17 cellular contexts compared by ENCODE assay signal in genomic region chr14:80901260-80901659, GRCh38. TPM values are rescaled to one million over a fixed set of nuclear protein-coding genes. Genes with fewer than 3 reads are reported as not detected.
DNase-seq lines count a peak whose midpoint lies in the region; ATAC-seq, FAIRE-seq and TF ChIP-seq lines count a peak whose summit lies in the region.
"Had no signal": no experiment of that assay in that cellular context is flagged by ENCODE, and none has a peak within 500 bp of the region (broad histone marks: within the 10 kb centered on the region; RNA-seq: fewer than 3 reads in every experiment).

No MANE protein-coding gene starts in this region.

- H3K27me3 Mint-ChIP-seq in central memory CD8-positive, alpha-beta T cell, result no peaks in the 10 kb centered on the region
- H3K27me3 Mint-ChIP-seq: CD4-positive, CD25-positive, alpha-beta regulatory T cell; IgD-negative memory B cell had no signal

- in situ Hi-C loops in HepG2 (cut with HindIII; ENCODE audit: extremely low pct_ligation_motif_present, low pct_unique_long_range_greater_than_20kb), result no loop called here
- in situ Hi-C loops in mammary epithelial cell (cut with MboI; ENCODE audit: low sequenced_read_pairs in 2 of 2), result no loop called here

- dilution Hi-C loops in mammary epithelial cell (cut with HindIII; ENCODE audit: low sequenced_read_pairs), result no loop called here

- no peak overlapping the region for H3K27ac ChIP-seq in HepG2 (ENCODE audit: extremely low read length, insufficient read depth, low read length)
- H3K27ac ChIP-seq in right lobe of liver, result no peak overlapping the region
- no peak overlapping the region for H3K27ac ChIP-seq in tibial artery
- no peak overlapping the region for H3K27ac ChIP-seq in mammary epithelial cell (ENCODE audit: insufficient read depth, low read depth, low read length)
- H3K27ac ChIP-seq: 22Rv1, BLaER1, GM23248 had no signal

- H3K4me1 ChIP-seq in HepG2 (ENCODE audit: insufficient read depth, low read length) (peaks cover 6% of the 10 kb centered on the region; the same call in 1 of the 2 replicates), right lobe of liver (no peaks in the 10 kb centered on the region), tibial artery (no peaks in the 10 kb centered on the region), mammary epithelial cell (ENCODE audit: insufficient read depth, low read length) (no peaks in the 10 kb centered on the region)
- H3K4me1 ChIP-seq: BLaER1 had no signal

- H3K27me3 ChIP-seq in HepG2 (ENCODE audit: control insufficient read depth in 1 of 2, insufficient read depth in 2 of 2, low read length in 2 of 2) (no peaks in the 10 kb centered on the region; a peak in 1 of 5 replicates), right lobe of liver (no peaks in the 10 kb centered on the region), tibial artery (no peaks in the 10 kb centered on the region), mammary epithelial cell (ENCODE audit: insufficient read depth, low read length) (no peaks in the 10 kb centered on the region)
- H3K27me3 ChIP-seq: BLaER1 had no signal

- no peak for DNase-seq in HepG2 (ENCODE audit: low spot score)
- no peak for DNase-seq in right lobe of liver
- peak; percentile 2 for DNase-seq in M059J (ENCODE audit: low read depth)
- DNase-seq in central memory CD8-positive, alpha-beta T cell (ENCODE audit: low spot score in 2 of 2), result no peak
- DNase-seq in tibial artery, result no peak
- no peak for DNase-seq in mammary epithelial cell
- no peak for DNase-seq in DMS53 treated with DMSO at 0.1 percent for 48 hours (lab: John Stamatoyannopoulos, UW; ENCODE audit: unreplicated experiment)
- no peak for DNase-seq in midbrain (lab: John Stamatoyannopoulos, UW)
- DNase-seq: AML-193; CD4-positive, CD25-positive, alpha-beta regulatory T cell; DMS53; GF-D8; GM23248; H7 had no signal

- peaks cover 7% of the 10 kb centered on the region for H3K4me1 Mint-ChIP-seq in central memory CD8-positive, alpha-beta T cell
- H3K4me1 Mint-ChIP-seq: IgD-negative memory B cell had no signal

- intact Hi-C loops in HepG2 (cut with micrococcal nuclease; ENCODE audit: unreplicated experiment), result no loop called here
- intact Hi-C loops in right lobe of liver (cut with DNase I), result no loop called here
- intact Hi-C loops in tibial artery (cut with DNase I; ENCODE audit: low total_unique reads), result no loop called here
- intact Hi-C loops in mammary epithelial cell (cut with micrococcal nuclease), result no loop called here

- H3K27ac Mint-ChIP-seq in central memory CD8-positive, alpha-beta T cell (ENCODE audit: low read depth), result peak overlapping the region; percentile 2
- H3K27ac Mint-ChIP-seq: IgD-negative memory B cell had no signal

- FAIRE-seq in HepG2 (lab: Jason Lieb, UNC), result no peak

- peaks cover 6% of the 10 kb centered on the region for H3K36me3 Mint-ChIP-seq in central memory CD8-positive, alpha-beta T cell (ENCODE audit: insufficient read depth)

- H3K9me3 ChIP-seq in HepG2 (ENCODE audit: low read length) (no peaks in the 10 kb centered on the region), right lobe of liver (no peaks in the 10 kb centered on the region), tibial artery (no peaks in the 10 kb centered on the region), mammary epithelial cell (replicated peaks; ENCODE audit: insufficient read depth, low read length) (no peaks in the 10 kb centered on the region)
- H3K9me3 ChIP-seq: BLaER1 had no signal

- H3K36me3 ChIP-seq in HepG2 (replicated peaks in 1 of 2; ENCODE audit: control insufficient read depth in 1 of 2, insufficient read depth in 2 of 2, low read length in 2 of 2), result no peaks in the 10 kb centered on the region
- no peaks in the 10 kb centered on the region for H3K36me3 ChIP-seq in right lobe of liver
- H3K36me3 ChIP-seq in tibial artery, result peaks cover 0 to 12% (median 3%) of the 10 kb centered on the region in 3 donors
- H3K36me3 ChIP-seq in mammary epithelial cell (ENCODE audit: insufficient read depth, low read length), result peaks cover 3% of the 10 kb centered on the region

- WGBS in HepG2 (ENCODE audit: low lambda C conversion rate), result 90% methylated on average over 3 of the region's 3 CpGs
- WGBS in right lobe of liver (ENCODE audit: insufficient coverage, low coverage, low lambda C conversion rate, missing lambda C conversion rate), result 86% methylated on average over 3 of the region's 3 CpGs
- 98% methylated on average over 3 of the region's 3 CpGs for WGBS in mammary epithelial cell (ENCODE audit: low coverage, missing lambda C conversion rate)

- TF ChIP-seq RAD21 in HepG2 (CRISPR knock-in tag; IDR thresholded peaks at IDR 0.05), result no peak

- TF ChIP-seq EP300 in HepG2 (IDR thresholded peaks at IDR 0.05; ENCODE audit: low read depth in 2 of 2, low read length in 2 of 2) (no peak), HepG2 (CRISPR knock-in tag; IDR thresholded peaks at IDR 0.05; ENCODE audit: borderline replicate concordance) (no peak)

- no peaks in the 10 kb centered on the region for H3K9me3 Mint-ChIP-seq in central memory CD8-positive, alpha-beta T cell
- H3K9me3 Mint-ChIP-seq: IgD-negative memory B cell had no signal

- H2AFZ ChIP-seq in HepG2 (ENCODE audit: low read length) (no peak overlapping the region), mammary epithelial cell (ENCODE audit: low read depth, low read length) (no peak overlapping the region)
- H2AFZ ChIP-seq: GM23248 had no signal

- POLR2A ChIA-PET in HepG2 (lab: Yijun Ruan, JAX), result no interaction called here

- H3K4me3 ChIP-seq in HepG2 (replicated peaks in 1 of 3; ENCODE audit: insufficient read depth in 1 of 3, low read depth in 2 of 3, low read length in 3 of 3) (no peak overlapping the region), right lobe of liver (no peak overlapping the region), tibial artery (no peak overlapping the region), mammary epithelial cell (replicated peaks in 1 of 3; ENCODE audit: insufficient read depth in 1 of 3, low read depth in 2 of 3, low read length in 3 of 3) (no peak overlapping the region)
- H3K4me3 ChIP-seq: BLaER1, GM23248 had no signal

- H4K20me1 ChIP-seq in HepG2 (ENCODE audit: insufficient read depth, low read length), result no peaks in the 10 kb centered on the region
- H4K20me1 ChIP-seq in mammary epithelial cell (ENCODE audit: insufficient read depth, low read length), result no peaks in the 10 kb centered on the region
- H4K20me1 ChIP-seq: BLaER1 had no signal

- TF ChIP-seq CTCF in HepG2 (CRISPR knock-in tag; IDR thresholded peaks at IDR 0.05), result no peak
- TF ChIP-seq CTCF in right lobe of liver (IDR thresholded peaks at IDR 0.05), result no peak
- TF ChIP-seq CTCF in tibial artery (IDR thresholded peaks at IDR 0.05), result no peak
- TF ChIP-seq CTCF in mammary epithelial cell (conservative IDR thresholded peaks at IDR 0.05 in 1 of 2, IDR thresholded peaks at IDR 0.05 in 1 of 2; ENCODE audit: extremely low read depth in 1 of 2, insufficient read depth in 1 of 2, low read depth in 1 of 2, low read length in 2 of 2), result no peak

- H3K9ac ChIP-seq in HepG2 (ENCODE audit: insufficient read depth, low read depth, low read length) (no peak overlapping the region), mammary epithelial cell (ENCODE audit: insufficient read depth, low read length) (no peak overlapping the region)
- H3K9ac ChIP-seq: BLaER1, GM23248 had no signal

- TF ChIP-seq POLR2A in HepG2 (IDR thresholded peaks at IDR 0.05; ENCODE audit: insufficient read depth in 1 of 2, low read depth in 2 of 2, low read length in 2 of 2) (no peak), right lobe of liver (IDR thresholded peaks at IDR 0.05) (no peak)

- no peak overlapping the region for H3K4me3 Mint-ChIP-seq in central memory CD8-positive, alpha-beta T cell
- H3K4me3 Mint-ChIP-seq: IgD-negative memory B cell had no signal

- CTCF ChIA-PET in HepG2 (lab: Yijun Ruan, JAX; ENCODE audit: low intra/inter-chr PET ratio, low total read pairs), result no interaction called here
- CTCF ChIA-PET in mammary epithelial cell (lab: Charles Lee; ENCODE audit: low non-redundant PET), result no interaction called here

- BruUV-seq in HepG2 (replicated peaks; lab: Mats Ljungman, UMichigan) (no TSS peak), mammary epithelial cell (replicated peaks; lab: Mats Ljungman, UMichigan) (no TSS peak)

- H3K4me2 ChIP-seq in HepG2 (ENCODE audit: low read depth, low read length), result no peak overlapping the region
- H3K4me2 ChIP-seq in mammary epithelial cell (ENCODE audit: insufficient read depth, low read depth, low read length), result no peak overlapping the region
- H3K4me2 ChIP-seq: BLaER1 had no signal

- H3K79me2 ChIP-seq in HepG2 (ENCODE audit: insufficient read depth, low read length) (no peaks in the 10 kb centered on the region), mammary epithelial cell (ENCODE audit: insufficient read depth, low read length) (peaks cover 9% of the 10 kb centered on the region)

- ATAC-seq in HepG2, result no peak
- no peak for ATAC-seq in right lobe of liver
- ATAC-seq in central memory CD8-positive, alpha-beta T cell (replicated peaks; ENCODE audit: extremely low read depth, poor library complexity, severe bottlenecking), result no peak

RNA-seq across cellular contexts. Expression of gene CEP128, which starts 40.3 kb away (rescaled TPM):
- 5.5 and 7.5 TPM in 2 replicates for total RNA-seq in HepG2 (2016; rRNA removed; fragmentation: Illumina TruSeq; extraction: Trizol)
- total RNA-seq in HepG2 (2016; cell fraction: cytosol; rRNA removed; fragmentation: Illumina TruSeq; extraction: Trizol; ENCODE audit: low read depth), result 35.7 and 38.7 TPM in 2 replicates
- total RNA-seq in HepG2 (2016; cell fraction: insoluble cytoplasmic fraction; rRNA removed; fragmentation: Illumina TruSeq; extraction: Trizol), result 3.9 and 7.0 TPM in 2 replicates
- 7.7 and 11.7 TPM in 2 replicates for total RNA-seq in HepG2 (2016; cell fraction: membrane; rRNA removed; fragmentation: Illumina TruSeq; extraction: Trizol)
- 19.0 and 23.5 TPM in 2 replicates for total RNA-seq in HepG2 (2016; cell fraction: nucleus; rRNA removed; fragmentation: Illumina TruSeq; extraction: Trizol)
- 0.99 and 1.3 TPM in 2 replicates for polyA plus RNA-seq in HepG2 (2011; rRNA removed)
- polyA plus RNA-seq in HepG2 (2011; cell fraction: cytosol; rRNA removed), result 0.47 and 0.65 TPM in 2 replicates
- 3.1 and 4.3 TPM in 2 replicates for polyA plus RNA-seq in HepG2 (2011; cell fraction: nucleus; rRNA removed)
- polyA plus RNA-seq in HepG2 (2012), result 1.0 and 1.3 TPM in 2 replicates
- polyA plus RNA-seq in HepG2 (2016; cell fraction: cytosol; fragmentation: Illumina TruSeq; extraction: Trizol; ENCODE audit: low read depth), result 0.60 and 0.68 TPM in 2 replicates
- 3.3 and 4.2 TPM in 2 replicates for polyA plus RNA-seq in HepG2 (2016; cell fraction: insoluble cytoplasmic fraction; fragmentation: Illumina TruSeq; extraction: Trizol; ENCODE audit: low read depth)
- 1.0 and 1.2 TPM in 2 replicates for polyA plus RNA-seq in HepG2 (2016; cell fraction: membrane; fragmentation: Illumina TruSeq; extraction: Trizol; ENCODE audit: low read depth)
- 6.7 and 9.1 TPM in 2 replicates for polyA plus RNA-seq in HepG2 (2016; cell fraction: nucleus; fragmentation: Illumina TruSeq; extraction: Trizol; ENCODE audit: insufficient read depth, low read depth)
- polyA minus RNA-seq in HepG2 (2011; rRNA and poly(A)+ RNA removed; ENCODE audit: low replicate concordance), result 5.3 and 24.3 TPM in 2 replicates
- 3.1 and 3.4 TPM in 2 replicates for polyA minus RNA-seq in HepG2 (2011; cell fraction: cytosol; rRNA and poly(A)+ RNA removed)
- 14.8 and 17.5 TPM in 2 replicates for polyA minus RNA-seq in HepG2 (2011; cell fraction: nucleus; rRNA and poly(A)+ RNA removed)
- total RNA-seq in right lobe of liver, result 1 to 10 TPM in 5 of 6 experiments, under 1 TPM in 1; 0.81 to 9.5 (median 1.7) TPM
- 4.9 and 14.0 TPM in 2 replicates for total RNA-seq in M059J (2014; rRNA removed; shearing (Covaris generic))
- total RNA-seq in mammary epithelial cell, result 10 to 100 TPM in 1 of 2 donors, 1 to 10 TPM in 1; 3.3 to 23.0 TPM
- 3.3 TPM for polyA plus RNA-seq in mammary epithelial cell
- polyA minus RNA-seq in mammary epithelial cell, result 9.0 TPM

RNA-seq across cellular contexts. Expression of gene TSHR, which starts 54.2 kb away (rescaled TPM):
- total RNA-seq in HepG2 (2016; rRNA removed; fragmentation: Illumina TruSeq; extraction: Trizol), result not detected in 2 replicates
- not detected in 2 replicates for total RNA-seq in HepG2 (2016; cell fraction: cytosol; rRNA removed; fragmentation: Illumina TruSeq; extraction: Trizol; ENCODE audit: low read depth)
- total RNA-seq in HepG2 (2016; cell fraction: insoluble cytoplasmic fraction; rRNA removed; fragmentation: Illumina TruSeq; extraction: Trizol), result not detected in 2 replicates
- not detected in 2 replicates for total RNA-seq in HepG2 (2016; cell fraction: membrane; rRNA removed; fragmentation: Illumina TruSeq; extraction: Trizol)
- total RNA-seq in HepG2 (2016; cell fraction: nucleus; rRNA removed; fragmentation: Illumina TruSeq; extraction: Trizol), result not detected in 2 replicates
- not detected in 2 replicates for polyA plus RNA-seq in HepG2 (2011; rRNA removed)
- polyA plus RNA-seq in HepG2 (2011; cell fraction: cytosol; rRNA removed), result not detected in 2 replicates
- polyA plus RNA-seq in HepG2 (2011; cell fraction: nucleus; rRNA removed), result not detected in 2 replicates
- 0.07 TPM in 1 of 2 replicates, not detected in the other for polyA plus RNA-seq in HepG2 (2012)
- not detected in 2 replicates for polyA plus RNA-seq in HepG2 (2016; cell fraction: cytosol; fragmentation: Illumina TruSeq; extraction: Trizol; ENCODE audit: low read depth)
- not detected in 2 replicates for polyA plus RNA-seq in HepG2 (2016; cell fraction: insoluble cytoplasmic fraction; fragmentation: Illumina TruSeq; extraction: Trizol; ENCODE audit: low read depth)
- polyA plus RNA-seq in HepG2 (2016; cell fraction: membrane; fragmentation: Illumina TruSeq; extraction: Trizol; ENCODE audit: low read depth), result not detected in 2 replicates
- polyA plus RNA-seq in HepG2 (2016; cell fraction: nucleus; fragmentation: Illumina TruSeq; extraction: Trizol; ENCODE audit: insufficient read depth, low read depth), result not detected in 2 replicates
- not detected in 2 replicates for polyA minus RNA-seq in HepG2 (2011; rRNA and poly(A)+ RNA removed; ENCODE audit: low replicate concordance)
- not detected in 2 replicates for polyA minus RNA-seq in HepG2 (2011; cell fraction: cytosol; rRNA and poly(A)+ RNA removed)
- polyA minus RNA-seq in HepG2 (2011; cell fraction: nucleus; rRNA and poly(A)+ RNA removed), result not detected in 2 replicates
- under 1 TPM in 1 of 6 experiments, not detected in 5; 0.37 TPM for total RNA-seq in right lobe of liver
- total RNA-seq in M059J (2014; rRNA removed; shearing (Covaris generic)), result not detected in 2 replicates
- not detected for total RNA-seq in mammary epithelial cell
- polyA plus RNA-seq in mammary epithelial cell, result not detected
- not detected for polyA minus RNA-seq in mammary epithelial cell
- total RNA-seq: GM23248, H7 had no signal
- polyA plus RNA-seq: GM23248, IgD-negative memory B cell had no signal
